In genomic region chr19:44748426-44749254, GRCh38 we compare ENCODE assay signal across 8 cellular contexts. TPM values are rescaled to one million over a fixed set of nuclear protein-coding genes. Genes with fewer than 3 reads are reported as not detected.
DNase-seq lines count a peak whose midpoint lies in the region; ATAC-seq and TF ChIP-seq lines count a peak whose summit lies in the region.

TSS of gene BCL3 (plus strand) at chr19:44748708. CDS start at chr19:44748791, 83 bp downstream.

- POLR2A ChIA-PET in HEK293 (lab: Yijun Ruan, JAX) (interaction anchor here (0.5 to 0.9 kb wide), 3 partner anchors 22 to 255 kb away, joined by 3 to 6 read pairs (median 5); no protein-coding TSS in a partner anchor), RWPE1 (lab: Yijun Ruan, JAX; ENCODE audit: low non-redundant PET) (interaction anchor here (0.7 kb wide), 1 partner anchor 25 kb away, joined by 3 read pairs; no protein-coding TSS in a partner anchor)

- H3K36me3 ChIP-seq in HEK293 (ENCODE audit: control insufficient read depth in 2 of 2, insufficient read depth in 1 of 2, low read length in 2 of 2): peaks cover 6 to 8% of the 10 kb centered on the region in 2 experiments; a peak in 2 of 3 replicates

- peak within 1 kb of the TSS; percentile 77 for H3K4me3 Mint-ChIP-seq in progenitor cell of endocrine pancreas (ENCODE audit: low read depth)

- DNase-seq in GM03348 (ENCODE audit: low spot score): peak; percentile 87
- DNase-seq in RWPE1 (ENCODE audit: low spot score): peak; percentile 62
- peak; percentile 75 for DNase-seq in activated naive CD4-positive, alpha-beta T cell treated with Interleukin-2 at 50 U/mL for 16 hours
- peak; percentile 87 for DNase-seq in Right ventricle myocardium superior
- DNase-seq in progenitor cell of endocrine pancreas (ENCODE audit: low spot score, unreplicated experiment): no peak
- no peak for DNase-seq in DMS114 treated with DMSO at 0.1 percent for 48 hours (lab: John Stamatoyannopoulos, UW; ENCODE audit: unreplicated experiment)

- no peak for TF ChIP-seq CTCF in HEK293 (tag by site-specific recombination; IDR thresholded peaks at IDR 0.05)
- TF ChIP-seq CTCF in RWPE1 (conservative IDR thresholded peaks at IDR 0.05; ENCODE audit: low read depth): no peak
- no peak for TF ChIP-seq CTCF in progenitor cell of endocrine pancreas (IDR thresholded peaks at IDR 0.05; ENCODE audit: unreplicated experiment)

- no peaks in the 10 kb centered on the region for H3K9me3 Mint-ChIP-seq in progenitor cell of endocrine pancreas (ENCODE audit: low read depth)

- peaks cover 8% of the 10 kb centered on the region for H3K4me1 ChIP-seq in HEK293 (ENCODE audit: control insufficient read depth, insufficient read depth, low read length)

- peak within 1 kb of the TSS; percentile 35 for H3K4me3 ChIP-seq in HEK293 (ENCODE audit: low read depth, low read length)

- no peaks in the 10 kb centered on the region for H3K9me3 ChIP-seq in HEK293 (ENCODE audit: control insufficient read depth, insufficient read depth, low read depth, low read length)

- intact Hi-C loops in Right ventricle myocardium superior (cut with DNase I): no loop called here

- H3K27me3 Mint-ChIP-seq in progenitor cell of endocrine pancreas: peaks cover 65% of the 10 kb centered on the region

- H3K4me1 Mint-ChIP-seq in progenitor cell of endocrine pancreas (ENCODE audit: low read depth): peaks cover 11% of the 10 kb centered on the region

- H3K27ac Mint-ChIP-seq in progenitor cell of endocrine pancreas: peak within 1 kb of the TSS; percentile 86

- no peaks in the 10 kb centered on the region for H3K36me3 Mint-ChIP-seq in progenitor cell of endocrine pancreas (ENCODE audit: insufficient read depth)

- ATAC-seq in Right ventricle myocardium superior (ENCODE audit: poor library complexity) (peak; percentile 48), HG03097 (IDR thresholded peaks at IDR 0.05; ENCODE audit: low FRiP score, unreplicated experiment) (no peak)

- CTCF ChIA-PET in HEK293 (lab: Yijun Ruan, JAX) (interaction anchor here (0.7 to 1.3 kb wide), 4 partner anchors 11 to 395 kb away, joined by 3 read pairs; no protein-coding TSS in a partner anchor), RWPE1 (lab: Yijun Ruan, JAX) (interaction anchor here (1.5 kb wide), 1 partner anchor 25 kb away, joined by 9 read pairs; no protein-coding TSS in a partner anchor)

- peak within 1 kb of the TSS; percentile 81; the same call in 1 of the 2 replicates for H3K27ac ChIP-seq in HEK293 (ENCODE audit: extremely low read depth, low read depth, low read length)
- H3K27ac ChIP-seq in RWPE1: peak within 1 kb of the TSS; percentile 100

TF ChIP-seq in HEK293, 187 proteins besides CTCF, POLR2A, EP300 and RAD21:
- TF ChIP-seq PATZ1 (tag by site-specific recombination; IDR thresholded peaks at IDR 0.05): peak; percentile 35; the same call in 1 of the 2 replicates
- TF ChIP-seq OVOL3 (tag by site-specific recombination; IDR thresholded peaks at IDR 0.05): no peak
- TF ChIP-seq ZNF335 (tag by site-specific recombination; conservative IDR thresholded peaks at IDR 0.05): 0 out of 2 replicates have a peak, but pooled peaks have one; percentile 13
- peak; percentile 88 for TF ChIP-seq GLIS1 (tag by site-specific recombination; IDR thresholded peaks at IDR 0.05)
- TF ChIP-seq GLIS2 (tag by site-specific recombination; IDR thresholded peaks at IDR 0.05): 0 out of 2 replicates have a peak, but pooled peaks have one; percentile 14
- peak; percentile 44 for TF ChIP-seq ZIC2 (tag by site-specific recombination; IDR thresholded peaks at IDR 0.05)
- TF ChIP-seq ATF2 (tag by site-specific recombination; IDR thresholded peaks at IDR 0.05; ENCODE audit: low read depth): no peak
- TF ChIP-seq HIC1 (tag by site-specific recombination; IDR thresholded peaks at IDR 0.05): no peak
- no peak for TF ChIP-seq ZNF624 (tag by site-specific recombination; IDR thresholded peaks at IDR 0.05)

RNA-seq across cellular contexts. Expression of gene BCL3, which starts in this region (rescaled TPM):
- total RNA-seq in Right ventricle myocardium superior: 14.6 TPM
- 2.9 and 3.8 TPM in 2 replicates for total RNA-seq in progenitor cell of endocrine pancreas

Comparison
In these comparisons a context has a peak if more than half of its experiments do, and no peak if none do; other contexts are left out.
1. DNase-seq: peak in GM03348 (single experiment), RWPE1 (single experiment), activated naive CD4-positive, alpha-beta T cell treated with Interleukin-2 at 50 U/mL for 16 hours (single experiment) and Right ventricle myocardium superior (single experiment); none in progenitor cell of endocrine pancreas (single experiment) and DMS114 treated with DMSO at 0.1 percent for 48 hours (single experiment).